Comparison of ENCODE assay signal across 7 cellular contexts in genomic region chr3:57983734-57984518, GRCh38. TPM values are rescaled to one million over a fixed set of nuclear protein-coding genes. Genes with fewer than 3 reads are reported as not detected.
DNase-seq lines count a peak whose midpoint lies in the region; ATAC-seq and TF ChIP-seq lines count a peak whose summit lies in the region.

No MANE protein-coding gene starts in this region.

- DNase-seq in NCI-H82 treated with DMSO at 0.1 percent for 48 hours (lab: John Stamatoyannopoulos, UW; ENCODE audit: unreplicated experiment) (peak; percentile 68), cardiac septum (ENCODE audit: low spot score) (peak; percentile 79), spleen (no peak), HAP-1 (ENCODE audit: low spot score in 2 of 2) (no peak)
- peak; percentile 50 for DNase-seq in activated T-cell treated with anti-CD3 and anti-CD28 coated beads, Interleukin-2, amount 50 U/mL, for 24 hours

- no peaks in the 10 kb centered on the region for H3K36me3 Mint-ChIP-seq in activated T-cell treated with anti-CD3 and anti-CD28 coated beads, Interleukin-2, amount 50 U/mL, for 24 hours (ENCODE audit: low read depth)

- in situ Hi-C loops in HAP-1 (cut with MboI; ENCODE audit: low sequenced_read_pairs) = no loop called here

- H3K9me3 Mint-ChIP-seq in activated T-cell treated with anti-CD3 and anti-CD28 coated beads, Interleukin-2, amount 50 U/mL, for 24 hours = no peaks in the 10 kb centered on the region

- intact Hi-C loops in cardiac septum (cut with DNase I) (no loop called here), spleen (cut with DNase I; ENCODE audit: low total_unique reads) (no loop called here)

- H3K4me1 Mint-ChIP-seq in activated T-cell treated with anti-CD3 and anti-CD28 coated beads, Interleukin-2, amount 50 U/mL, for 24 hours (ENCODE audit: low read depth) = peaks cover 21% of the 10 kb centered on the region

- no peak overlapping the region for H3K4me3 ChIP-seq in spleen
- H3K4me3 ChIP-seq in HAP-1 = no peak overlapping the region

- peak overlapping the region; percentile 30 to 74 (median 48) for H3K27ac ChIP-seq in spleen

- ATAC-seq in GM18861 (IDR thresholded peaks at IDR 0.05; ENCODE audit: unreplicated experiment) (peak; percentile 98), HG02885 (IDR thresholded peaks at IDR 0.05; ENCODE audit: poor library complexity, unreplicated experiment) (peak; percentile 99)

- H3K4me3 Mint-ChIP-seq in activated T-cell treated with anti-CD3 and anti-CD28 coated beads, Interleukin-2, amount 50 U/mL, for 24 hours = no peak overlapping the region

- TF ChIP-seq POLR2A in spleen (IDR thresholded peaks at IDR 0.05) = no peak

- no peaks in the 10 kb centered on the region for H3K27me3 Mint-ChIP-seq in activated T-cell treated with anti-CD3 and anti-CD28 coated beads, Interleukin-2, amount 50 U/mL, for 24 hours

- WGBS in spleen, 5 donors = 1 to 8% (median 2%) methylated on average over 5 of the region's 5 CpGs

- TF ChIP-seq CTCF in spleen (IDR thresholded peaks at IDR 0.05 in 8 of 11, conservative IDR thresholded peaks at IDR 0.05 in 3 of 11) = no peak

- no peaks in the 10 kb centered on the region for H3K9me3 ChIP-seq in spleen
- H3K9me3 ChIP-seq in HAP-1 = no peaks in the 10 kb centered on the region

- H3K4me1 ChIP-seq in spleen = peaks cover 17 to 58% (median 35%) of the 10 kb centered on the region in 6 donors
- no peaks in the 10 kb centered on the region for H3K4me1 ChIP-seq in HAP-1

- no peaks in the 10 kb centered on the region for H3K27me3 ChIP-seq in spleen (replicated peaks in 1 of 7)
- no peaks in the 10 kb centered on the region for H3K27me3 ChIP-seq in HAP-1 (ENCODE audit: low read depth)

- H3K36me3 ChIP-seq in spleen (no peaks in the 10 kb centered on the region), HAP-1 (replicated peaks) (no peaks in the 10 kb centered on the region)

- H3K27ac Mint-ChIP-seq in activated T-cell treated with anti-CD3 and anti-CD28 coated beads, Interleukin-2, amount 50 U/mL, for 24 hours = peak overlapping the region; percentile 85

RNA-seq across cellular contexts. Expression of gene FLNB, which starts 24.3 kb away (rescaled TPM):
- total RNA-seq in cardiac septum (58.1 TPM), spleen (100 to 1,000 TPM in 4 of 7 donors, 10 to 100 TPM in 3; 77.5 to 163 (median 111) TPM)
- 10 to 100 TPM; 38.9 to 70.3 (median 49.4) TPM for polyA plus RNA-seq in spleen

Comparison
In these comparisons a context has a peak if more than half of its experiments do, and no peak if none do; other contexts are left out.
1. DNase-seq: peak in NCI-H82 treated with DMSO at 0.1 percent for 48 hours (single experiment), activated T-cell treated with anti-CD3 and anti-CD28 coated beads, Interleukin-2, amount 50 U/mL, for 24 hours (single experiment) and cardiac septum (single experiment); none in spleen (single experiment) and HAP-1 (0 of 2).